In the genomic region with DNA sequence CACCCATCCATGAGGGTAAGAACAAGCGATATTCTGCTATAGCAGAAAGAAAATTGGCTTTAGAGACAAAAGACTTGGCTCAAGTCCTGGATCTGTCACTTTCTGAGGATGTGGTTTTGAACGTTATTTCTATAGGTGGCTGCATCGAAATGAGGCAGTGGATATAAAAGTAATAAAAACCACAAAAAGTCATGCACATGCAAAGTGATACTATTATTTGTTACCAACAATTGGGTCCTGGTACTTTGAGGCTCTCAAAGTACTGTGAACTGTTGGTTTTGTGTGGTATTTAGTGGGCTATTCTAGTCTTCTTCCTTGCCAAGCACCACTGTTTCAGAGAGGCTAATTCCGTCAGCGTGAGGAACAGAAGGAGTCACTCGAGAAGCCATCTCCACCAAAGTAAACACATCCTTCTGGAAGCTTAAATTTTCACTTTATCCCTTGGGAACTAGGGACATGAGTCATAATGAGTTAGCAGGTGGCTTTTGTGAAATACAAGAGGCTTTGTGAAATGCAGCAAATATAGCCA, we compare ENCODE assay signal across 11 cellular contexts. TPM values are rescaled to one million over a fixed set of nuclear protein-coding genes. Genes with fewer than 3 reads are reported as not detected.
DNase-seq lines count a peak whose midpoint lies in the region; ATAC-seq and TF ChIP-seq lines count a peak whose summit lies in the region.
"Had no signal": no experiment of that assay in that cellular context is flagged by ENCODE, and none has a peak within 500 bp of the region (broad histone marks: within the 10 kb centered on the region; RNA-seq: fewer than 3 reads in every experiment).

No MANE protein-coding gene starts in this region.

- no peak overlapping the region for H3K4me3 ChIP-seq in prostate gland
- H3K4me3 ChIP-seq: heart right ventricle, right atrium auricular region, upper lobe of right lung had no signal

- H3K27ac ChIP-seq in prostate gland: no peak overlapping the region
- H3K27ac ChIP-seq: heart right ventricle, right atrium auricular region, upper lobe of right lung had no signal

- H3K27ac Mint-ChIP-seq in activated T-cell treated with anti-CD3 and anti-CD28 coated beads, Interleukin-2, amount 50 U/mL, for 24 hours: peak overlapping the region; percentile 78

- peaks cover 73% of the 10 kb centered on the region for H3K4me1 Mint-ChIP-seq in activated T-cell treated with anti-CD3 and anti-CD28 coated beads, Interleukin-2, amount 50 U/mL, for 24 hours (ENCODE audit: low read depth)

- no peaks in the 10 kb centered on the region for H3K27me3 ChIP-seq in prostate gland (replicated peaks; ENCODE audit: insufficient read depth)
- H3K27me3 ChIP-seq: heart right ventricle, right atrium auricular region, upper lobe of right lung had no signal

- H3K9me3 Mint-ChIP-seq in activated T-cell treated with anti-CD3 and anti-CD28 coated beads, Interleukin-2, amount 50 U/mL, for 24 hours: peaks cover 3% of the 10 kb centered on the region

- H3K36me3 ChIP-seq in prostate gland: no peaks in the 10 kb centered on the region
- H3K36me3 ChIP-seq: heart right ventricle, right atrium auricular region, upper lobe of right lung had no signal

- TF ChIP-seq CTCF in prostate gland (IDR thresholded peaks at IDR 0.05): no peak

- 64% methylated on average over 6 of the region's 6 CpGs for WGBS in prostate gland

- peak overlapping the region; percentile 1 for H3K4me3 Mint-ChIP-seq in activated T-cell treated with anti-CD3 and anti-CD28 coated beads, Interleukin-2, amount 50 U/mL, for 24 hours

- no peaks in the 10 kb centered on the region for H3K4me1 ChIP-seq in prostate gland (replicated peaks)
- H3K4me1 ChIP-seq: right atrium auricular region had no signal

- peak; percentile 75 for ATAC-seq in stimulated activated naive CD8-positive, alpha-beta T cell treated with anti-CD3 and anti-CD28 coated beads, Interleukin-15, Interleukin-2, amounts not matched to agents 100 U/mL and 50 U/mL, for 24 hours
- no peak for ATAC-seq in HG03025 (IDR thresholded peaks at IDR 0.05; ENCODE audit: low FRiP score, unreplicated experiment)
- ATAC-seq: upper lobe of right lung had no signal

- no peaks in the 10 kb centered on the region for H3K9me3 ChIP-seq in prostate gland
- H3K9me3 ChIP-seq: upper lobe of right lung had no signal

- H3K36me3 Mint-ChIP-seq in activated T-cell treated with anti-CD3 and anti-CD28 coated beads, Interleukin-2, amount 50 U/mL, for 24 hours (ENCODE audit: low read depth): peaks cover 27% of the 10 kb centered on the region

- no peak for DNase-seq in activated T-cell treated with anti-CD3 and anti-CD28 coated beads, Interleukin-2, amount 50 U/mL, for 24 hours
- DNase-seq in activated T-cell treated with anti-CD3 and anti-CD28 coated beads for 4 hours: no peak
- peak; percentile 84 to 95 for DNase-seq in NCI-H524 (lab: John Stamatoyannopoulos, UW)
- DNase-seq in central memory CD4-positive, alpha-beta T cell: peak; percentile 54
- DNase-seq in stimulated activated naive CD8-positive, alpha-beta T cell treated with anti-CD3 and anti-CD28 coated beads, Interleukin-15, Interleukin-2, amounts not matched to agents 100 U/mL and 50 U/mL, for 24 hours: no peak
- no peak for DNase-seq in prostate gland (ENCODE audit: low spot score)
- DNase-seq in erythroblast (lab: John Stamatoyannopoulos, UW): no peak
- DNase-seq: heart right ventricle, upper lobe of right lung had no signal

- no peaks in the 10 kb centered on the region for H3K27me3 Mint-ChIP-seq in activated T-cell treated with anti-CD3 and anti-CD28 coated beads, Interleukin-2, amount 50 U/mL, for 24 hours

- TF ChIP-seq POLR2A in prostate gland (IDR thresholded peaks at IDR 0.05) (no peak), erythroblast (IDR thresholded peaks at IDR 0.05; ENCODE audit: low read length) (no peak)

- intact Hi-C loops in prostate gland (cut with DNase I): no loop called here

RNA-seq across cellular contexts. Expression of gene UBASH3B, which starts 13.1 kb away (rescaled TPM):
- total RNA-seq in prostate gland: 1 to 10 TPM; 1.9 to 9.9 TPM

Comparison
In these comparisons a context has a peak if more than half of its experiments do, and no peak if none do; other contexts are left out.
1. DNase-seq: peak in NCI-H524 (2 of 2) and central memory CD4-positive, alpha-beta T cell (single experiment); none in activated T-cell treated with anti-CD3 and anti-CD28 coated beads, Interleukin-2, amount 50 U/mL, for 24 hours (single experiment), activated T-cell treated with anti-CD3 and anti-CD28 coated beads for 4 hours (single experiment), stimulated activated naive CD8-positive, alpha-beta T cell treated with anti-CD3 and anti-CD28 coated beads, Interleukin-15, Interleukin-2, amounts not matched to agents 100 U/mL and 50 U/mL, for 24 hours (single experiment), prostate gland (single experiment) and erythroblast (0 of 2).